22 cellular contexts compared by ENCODE assay signal in genomic region chr2:23127465-23127864, GRCh38.
"Had no signal": no experiment of that assay in that cellular context is flagged by ENCODE, and none has a peak within 500 bp of the region (broad histone marks: within the 10 kb centered on the region; RNA-seq: fewer than 3 reads in every experiment).

No MANE protein-coding gene starts in this region.

- H3K27me3 ChIP-seq: brain microvascular endothelial cell, foreskin keratinocyte, spleen, thyroid gland had no signal

- H3K27ac ChIP-seq: brain microvascular endothelial cell, foreskin keratinocyte, left ventricle myocardium inferior, spleen, thyroid gland had no signal

- H3K9me3 ChIP-seq: thyroid gland had no signal

- H3K36me3 ChIP-seq: brain microvascular endothelial cell, left ventricle myocardium inferior, spleen, thyroid gland had no signal

- H3K4me3 ChIP-seq: left ventricle myocardium inferior, spleen, thyroid gland had no signal

- H3K4me1 ChIP-seq: foreskin keratinocyte, left ventricle myocardium inferior, spleen, thyroid gland had no signal

- DNase-seq: activated CD4-positive, alpha-beta memory T cell treated with anti-CD3 and anti-CD28 coated beads, Interleukin-2, amount 10 ng/mL, durations not matched to agents 7 days and 5 days; activated CD4-positive, alpha-beta T cell treated with anti-CD3 and anti-CD28 coated beads for 48 hours; activated CD4-positive, CD25-positive, alpha-beta regulatory T cell; activated CD8-positive, alpha-beta memory T cell treated with anti-CD3 and anti-CD28 coated beads, Interleukin-2, amount 10 ng/mL, durations not matched to agents 7 days and 5 days; activated gamma-delta T cell; aorta; brain microvascular endothelial cell; caudate nucleus; dermis blood vessel endothelial cell; effector memory CD4-positive, alpha-beta T cell; foreskin keratinocyte; left ventricle myocardium inferior; mammary epithelial cell; nucleus accumbens; posterior cingulate gyrus; spleen; stimulated activated CD4-positive, alpha-beta T cell treated with anti-CD3 and anti-CD28 coated beads, Interleukin-4, amount 100 ng/mL, for 24 hours; stimulated activated naive CD8-positive, alpha-beta T cell treated with anti-CD3 and anti-CD28 coated beads, Interleukin-15, Interleukin-2, amounts not matched to agents 100 U/mL and 50 U/mL, for 24 hours; substantia nigra; T-helper 1 cell; T-helper 9 cell; thyroid gland had no signal
